Comparison of ENCODE assay signal across 17 cellular contexts in genomic region chr6:116528800-116529199, GRCh38. TPM values are rescaled to one million over a fixed set of nuclear protein-coding genes. Genes with fewer than 3 reads are reported as not detected.
DNase-seq lines count a peak whose midpoint lies in the region; ATAC-seq and TF ChIP-seq lines count a peak whose summit lies in the region.
"Had no signal": no experiment of that assay in that cellular context is flagged by ENCODE, and none has a peak within 500 bp of the region (broad histone marks: within the 10 kb centered on the region; RNA-seq: fewer than 3 reads in every experiment).

No MANE protein-coding gene starts in this region.

- no peaks in the 10 kb centered on the region for H3K9me3 ChIP-seq in trophoblast cell (ENCODE audit: insufficient read depth, low read depth, low read length)
- H3K9me3 ChIP-seq: BLaER1, breast epithelium had no signal

- peaks cover 1% of the 10 kb centered on the region for H3K79me1 ChIP-seq in trophoblast cell (ENCODE audit: low read length)

- H2BK120ac ChIP-seq in trophoblast cell (ENCODE audit: insufficient read depth, low read length, poor library complexity), result peak overlapping the region; percentile 80

- H3K27ac Mint-ChIP-seq in GM23338 (peak overlapping the region; percentile 5), endothelial cell (ENCODE audit: unreplicated experiment) (peak overlapping the region; percentile 39)
- no peak overlapping the region for H3K27ac Mint-ChIP-seq in activated naive CD8-positive, alpha-beta T cell treated with anti-CD3 and anti-CD28 coated beads, Interleukin-2, amount 50 U/mL, for 24 hours
- H3K27ac Mint-ChIP-seq: activated naive CD4-positive, alpha-beta T cell treated with anti-CD3 and anti-CD28 coated beads for 36 hours; memory B cell had no signal

- H3K4me1 ChIP-seq in GM23338 (ENCODE audit: insufficient read depth) (peaks cover 48% of the 10 kb centered on the region), trophoblast cell (ENCODE audit: control insufficient read depth in 1 of 2, insufficient read depth in 2 of 2, low read length in 2 of 2) (peaks cover 7 to 9% of the 10 kb centered on the region in 2 experiments)
- H3K4me1 ChIP-seq: breast epithelium had no signal

- H3K79me2 ChIP-seq in GM23338 (replicated peaks; ENCODE audit: insufficient read depth) (no peaks in the 10 kb centered on the region), trophoblast cell (ENCODE audit: control insufficient read depth, insufficient read depth, low read length, poor library complexity) (peaks cover 1% of the 10 kb centered on the region)

- H4K20me1 ChIP-seq in GM23338 (replicated peaks; ENCODE audit: insufficient read depth), result no peaks in the 10 kb centered on the region
- H4K20me1 ChIP-seq: BLaER1 had no signal

- no peak overlapping the region for H4K8ac ChIP-seq in trophoblast cell (ENCODE audit: low read depth, low read length)

- no peak overlapping the region for H3K14ac ChIP-seq in trophoblast cell (ENCODE audit: low read length)

- H3K27ac ChIP-seq in GM23338 (ENCODE audit: low read depth) (no peak overlapping the region), trophoblast cell (ENCODE audit: low read depth, low read length) (peak overlapping the region; percentile 66)
- H3K27ac ChIP-seq: BLaER1, breast epithelium had no signal

- H3K18ac ChIP-seq in trophoblast cell (ENCODE audit: low read length), result no peak overlapping the region

- no peaks in the 10 kb centered on the region for H3K9me3 Mint-ChIP-seq in GM23338
- H3K9me3 Mint-ChIP-seq in endothelial cell (ENCODE audit: unreplicated experiment), result no peaks in the 10 kb centered on the region
- no peaks in the 10 kb centered on the region for H3K9me3 Mint-ChIP-seq in activated naive CD8-positive, alpha-beta T cell treated with anti-CD3 and anti-CD28 coated beads, Interleukin-2, amount 50 U/mL, for 24 hours
- H3K9me3 Mint-ChIP-seq: activated naive CD4-positive, alpha-beta T cell treated with anti-CD3 and anti-CD28 coated beads for 36 hours; memory B cell had no signal

- no CpG with 5 or more reads among the region's 4 CpGs for WGBS in trophoblast cell (ENCODE audit: extremely low coverage, insufficient coverage, insufficient read length)

- H3K36me3 ChIP-seq in GM23338 (ENCODE audit: insufficient read depth) (no peaks in the 10 kb centered on the region), trophoblast cell (ENCODE audit: control insufficient read depth in 1 of 2, insufficient read depth in 2 of 2, low read length in 2 of 2) (no peaks in the 10 kb centered on the region)
- H3K36me3 ChIP-seq: BLaER1, breast epithelium had no signal

- no peak for DNase-seq in GM23338 (ENCODE audit: low spot score)
- peak; percentile 40 for DNase-seq in RPMI7951 (ENCODE audit: low read depth)
- no peak for DNase-seq in endothelial cell (ENCODE audit: low spot score)
- peak; percentile 25 to 76 for DNase-seq in trophoblast cell
- no peak for DNase-seq in activated naive CD8-positive, alpha-beta T cell treated with anti-CD3 and anti-CD28 coated beads, Interleukin-2, amount 50 U/mL, for 24 hours
- DNase-seq in activated CD4-positive, CD25-positive, alpha-beta regulatory T cell treated with anti-CD3 and anti-CD28 coated beads, Interleukin-2, amount 50 U/mL, for 72 hours, result no peak
- DNase-seq in retina, result no peak
- DNase-seq: activated CD8-positive, alpha-beta memory T cell treated with anti-CD3 and anti-CD28 coated beads, Interleukin-2, amount 50 U/mL, for 4 hours; activated naive CD4-positive, alpha-beta T cell treated with anti-CD3 and anti-CD28 coated beads for 36 hours; effector memory CD4-positive, alpha-beta T cell; T-helper 2 cell had no signal

- H3K9ac ChIP-seq in trophoblast cell (ENCODE audit: low read length), result no peak overlapping the region
- H3K9ac ChIP-seq: BLaER1 had no signal

- H3K23ac ChIP-seq in trophoblast cell (ENCODE audit: low read length), result no peak overlapping the region

- H3K4me3 ChIP-seq in GM23338 (no peak overlapping the region), trophoblast cell (ENCODE audit: low read depth, low read length) (no peak overlapping the region)
- H3K4me3 ChIP-seq: BLaER1, breast epithelium had no signal

- H2AK5ac ChIP-seq in trophoblast cell (ENCODE audit: low read length), result no peak overlapping the region

- H2BK5ac ChIP-seq in trophoblast cell (ENCODE audit: low read depth, low read length, poor library complexity), result peak overlapping the region; percentile 53

- H3K4me1 Mint-ChIP-seq in GM23338 (peaks cover 50% of the 10 kb centered on the region), endothelial cell (ENCODE audit: unreplicated experiment) (peaks cover 36% of the 10 kb centered on the region)
- H3K4me1 Mint-ChIP-seq in activated naive CD8-positive, alpha-beta T cell treated with anti-CD3 and anti-CD28 coated beads, Interleukin-2, amount 50 U/mL, for 24 hours, result no peaks in the 10 kb centered on the region

- TF ChIP-seq CTCF in GM23338 (conservative IDR thresholded peaks at IDR 0.05; ENCODE audit: low read depth in 2 of 2) (no peak), endothelial cell (IDR thresholded peaks at IDR 0.05; ENCODE audit: unreplicated experiment) (no peak)

- H3K36me3 Mint-ChIP-seq in GM23338 (ENCODE audit: low read depth), result no peaks in the 10 kb centered on the region
- H3K36me3 Mint-ChIP-seq in endothelial cell (ENCODE audit: low read depth, unreplicated experiment), result no peaks in the 10 kb centered on the region
- no peaks in the 10 kb centered on the region for H3K36me3 Mint-ChIP-seq in activated naive CD8-positive, alpha-beta T cell treated with anti-CD3 and anti-CD28 coated beads, Interleukin-2, amount 50 U/mL, for 24 hours (ENCODE audit: low read depth)
- H3K36me3 Mint-ChIP-seq: memory B cell had no signal

- H3K27me3 Mint-ChIP-seq in GM23338 (ENCODE audit: insufficient read depth, low read depth, poor library complexity), result peaks cover 2% of the 10 kb centered on the region
- H3K27me3 Mint-ChIP-seq in endothelial cell (ENCODE audit: unreplicated experiment), result peaks cover 1% of the 10 kb centered on the region
- H3K27me3 Mint-ChIP-seq in activated naive CD8-positive, alpha-beta T cell treated with anti-CD3 and anti-CD28 coated beads, Interleukin-2, amount 50 U/mL, for 24 hours, result peaks cover 14% of the 10 kb centered on the region
- H3K27me3 Mint-ChIP-seq: memory B cell had no signal

- peak; percentile 40 for ATAC-seq in GM23338
- no peak for ATAC-seq in activated naive CD8-positive, alpha-beta T cell treated with anti-CD3 and anti-CD28 coated beads, Interleukin-2, amount 50 U/mL, for 24 hours

- H2BK12ac ChIP-seq in trophoblast cell (ENCODE audit: low read length), result peak overlapping the region; percentile 85

- no peak overlapping the region for H4K91ac ChIP-seq in trophoblast cell (ENCODE audit: low read depth, low read length)

- H3K27me3 ChIP-seq in GM23338 (ENCODE audit: insufficient read depth) (no peaks in the 10 kb centered on the region), trophoblast cell (ENCODE audit: insufficient read depth, low read length) (no peaks in the 10 kb centered on the region)
- H3K27me3 ChIP-seq: BLaER1, breast epithelium had no signal

- no peaks in the 10 kb centered on the region for H3F3A ChIP-seq in GM23338 (replicated peaks; ENCODE audit: low read depth)

- no peak overlapping the region for H4K12ac ChIP-seq in trophoblast cell (ENCODE audit: low read depth, low read length)

- H3K9me2 ChIP-seq in GM23338 (ENCODE audit: insufficient read depth), result no peaks in the 10 kb centered on the region

- peak overlapping the region; percentile 35; the same call in 1 of the 2 replicates for H2AFZ ChIP-seq in GM23338
- H2AFZ ChIP-seq in trophoblast cell (ENCODE audit: insufficient read depth, low read length, poor library complexity), result peak overlapping the region; percentile 58

- H3K4me2 ChIP-seq in GM23338, result no peak overlapping the region
- H3K4me2 ChIP-seq in trophoblast cell (ENCODE audit: low read length), result peak overlapping the region; percentile 27
- H3K4me2 ChIP-seq: BLaER1 had no signal

- H3K4me3 Mint-ChIP-seq in GM23338 (no peak overlapping the region), endothelial cell (ENCODE audit: unreplicated experiment) (no peak overlapping the region)
- H3K4me3 Mint-ChIP-seq in activated naive CD8-positive, alpha-beta T cell treated with anti-CD3 and anti-CD28 coated beads, Interleukin-2, amount 50 U/mL, for 24 hours, result no peak overlapping the region
- H3K4me3 Mint-ChIP-seq: activated naive CD4-positive, alpha-beta T cell treated with anti-CD3 and anti-CD28 coated beads for 36 hours; memory B cell had no signal

- H3K4ac ChIP-seq in trophoblast cell (ENCODE audit: low read depth, low read length), result no peak overlapping the region

TF ChIP-seq in GM23338, 12 proteins besides CTCF, POLR2A, EP300 and RAD21 (continues in another document):
- TF ChIP-seq ETS1 (IDR thresholded peaks at IDR 0.05), result no peak

RNA-seq across cellular contexts. Expression of gene TRAPPC3L, which starts 16.7 kb away (rescaled TPM):
- not detected in 2 replicates for total RNA-seq in GM23338 (2014; rRNA removed; shearing (Covaris generic))
- not detected in 2 replicates for polyA plus RNA-seq in GM23338 (2016; fragmentation: Nextera tagmentation; extraction: Ambion mirVana)
- not detected in 2 replicates for total RNA-seq in RPMI7951 (2014; rRNA removed; shearing (Covaris generic))
- total RNA-seq in endothelial cell (ENCODE audit: unreplicated experiment), result not detected
- not detected in 2 replicates for polyA plus RNA-seq in trophoblast cell (2013)
- total RNA-seq: activated naive CD4-positive, alpha-beta T cell treated with anti-CD3 and anti-CD28 coated beads for 36 hours had no signal
- polyA plus RNA-seq: neural cell had no signal

RNA-seq across cellular contexts. Expression of gene CALHM5, which starts 17.4 kb away (rescaled TPM):
- total RNA-seq in GM23338 (2014; rRNA removed; shearing (Covaris generic)), result 0.10 and 0.16 TPM in 2 replicates
- polyA plus RNA-seq in GM23338 (2016; fragmentation: Nextera tagmentation; extraction: Ambion mirVana), result 0.02 and 0.03 TPM in 2 replicates
- 4.1 and 4.7 TPM in 2 replicates for total RNA-seq in RPMI7951 (2014; rRNA removed; shearing (Covaris generic))
- 7.2 TPM for total RNA-seq in endothelial cell (ENCODE audit: unreplicated experiment)
- polyA plus RNA-seq in trophoblast cell (2013), result 0.38 and 0.39 TPM in 2 replicates
- total RNA-seq: activated naive CD4-positive, alpha-beta T cell treated with anti-CD3 and anti-CD28 coated beads for 36 hours had no signal

RNA-seq across cellular contexts. Expression of gene CALHM4, which starts 24.8 kb away (rescaled TPM):
- not detected in 2 replicates for total RNA-seq in GM23338 (2014; rRNA removed; shearing (Covaris generic))
- polyA plus RNA-seq in GM23338 (2016; fragmentation: Nextera tagmentation; extraction: Ambion mirVana), result not detected in 2 replicates
- not detected in 2 replicates for total RNA-seq in RPMI7951 (2014; rRNA removed; shearing (Covaris generic))
- not detected for total RNA-seq in endothelial cell (ENCODE audit: unreplicated experiment)
- polyA plus RNA-seq in trophoblast cell (2013), result 0.05 and 0.08 TPM in 2 replicates
- total RNA-seq: activated naive CD4-positive, alpha-beta T cell treated with anti-CD3 and anti-CD28 coated beads for 36 hours; breast epithelium; frontal cortex; subcutaneous adipose tissue had no signal
- polyA plus RNA-seq: neural cell had no signal

RNA-seq across cellular contexts. Expression of gene RWDD1, which starts 42.5 kb away (rescaled TPM):
- total RNA-seq in GM23338 (2014; rRNA removed; shearing (Covaris generic)), result 20.2 and 24.0 TPM in 2 replicates
- polyA plus RNA-seq in GM23338 (2016; fragmentation: Nextera tagmentation; extraction: Ambion mirVana), result 171 TPM in 2 replicates
- total RNA-seq in RPMI7951 (2014; rRNA removed; shearing (Covaris generic)), result 41.9 and 54.5 TPM in 2 replicates
- total RNA-seq in endothelial cell (ENCODE audit: unreplicated experiment), result 38.0 TPM
- 80.6 and 86.1 TPM in 2 replicates for polyA plus RNA-seq in trophoblast cell (2013)

Comparison
In these comparisons a context has a peak if more than half of its experiments do, and no peak if none do; other contexts are left out.
1. DNase-seq: peak in RPMI7951 (single experiment) and trophoblast cell (2 of 2); none in GM23338 (single experiment), endothelial cell (single experiment), activated naive CD8-positive, alpha-beta T cell treated with anti-CD3 and anti-CD28 coated beads, Interleukin-2, amount 50 U/mL, for 24 hours (single experiment), activated CD4-positive, CD25-positive, alpha-beta regulatory T cell treated with anti-CD3 and anti-CD28 coated beads, Interleukin-2, amount 50 U/mL, for 72 hours (single experiment) and retina (single experiment).